ENCODE assay signal across 7 cellular contexts in genomic region chr1:230681599-230681998, GRCh38. TPM values are rescaled to one million over a fixed set of nuclear protein-coding genes. Genes with fewer than 3 reads are reported as not detected.
DNase-seq lines count a peak whose midpoint lies in the region; ATAC-seq and TF ChIP-seq lines count a peak whose summit lies in the region.

No MANE protein-coding gene starts in this region.

- H3K4me3 Mint-ChIP-seq in Caco-2 (ENCODE audit: unreplicated experiment) = no peak overlapping the region
- H3K4me3 Mint-ChIP-seq in activated CD4-positive, alpha-beta memory T cell treated with anti-CD3 and anti-CD28 coated beads for 36 hours = no peak overlapping the region

- H3K27ac Mint-ChIP-seq in Caco-2 (ENCODE audit: unreplicated experiment) = no peak overlapping the region
- no peak overlapping the region for H3K27ac Mint-ChIP-seq in activated CD4-positive, alpha-beta memory T cell treated with anti-CD3 and anti-CD28 coated beads for 36 hours

- no peak overlapping the region for H3K4me3 ChIP-seq in retinal pigment epithelial cell (ENCODE audit: low read length)
- no peak overlapping the region for H3K4me3 ChIP-seq in Caco-2 (ENCODE audit: low read depth, low read length)

- no peaks in the 10 kb centered on the region for H3K9me3 ChIP-seq in Caco-2

- peaks cover 7% of the 10 kb centered on the region for H3K9me3 Mint-ChIP-seq in Caco-2 (ENCODE audit: unreplicated experiment)
- no peaks in the 10 kb centered on the region for H3K9me3 Mint-ChIP-seq in activated CD4-positive, alpha-beta memory T cell treated with anti-CD3 and anti-CD28 coated beads for 36 hours

- TF ChIP-seq CTCF in retinal pigment epithelial cell (conservative IDR thresholded peaks at IDR 0.05; ENCODE audit: low read depth, low read length) = no peak
- TF ChIP-seq CTCF in Caco-2 (IDR thresholded peaks at IDR 0.05; ENCODE audit: insufficient read depth in 1 of 2, low read depth in 1 of 2, low read length in 1 of 2, severe bottlenecking in 1 of 2, unreplicated experiment in 1 of 2) = no peak

- no TSS peak for BruUV-seq in Caco-2 (replicated peaks; lab: Mats Ljungman, UMichigan)

- no peaks in the 10 kb centered on the region for H3K27me3 ChIP-seq in Caco-2 (replicated peaks; ENCODE audit: control insufficient read depth, insufficient read depth, low read length)

- H3K4me1 ChIP-seq in Caco-2 = no peaks in the 10 kb centered on the region

- no peaks in the 10 kb centered on the region for H3K27me3 Mint-ChIP-seq in Caco-2 (ENCODE audit: insufficient read depth, unreplicated experiment)
- no peaks in the 10 kb centered on the region for H3K27me3 Mint-ChIP-seq in activated CD4-positive, alpha-beta memory T cell treated with anti-CD3 and anti-CD28 coated beads for 36 hours

- H3K36me3 Mint-ChIP-seq in Caco-2 (ENCODE audit: insufficient read depth, unreplicated experiment) = peaks cover 49% of the 10 kb centered on the region
- peaks cover 41% of the 10 kb centered on the region for H3K36me3 Mint-ChIP-seq in activated CD4-positive, alpha-beta memory T cell treated with anti-CD3 and anti-CD28 coated beads for 36 hours

- POLR2A ChIA-PET in HEK293T (lab: Yijun Ruan, JAX) (no interaction called here), Caco-2 (lab: Charles Lee) (no interaction called here)
- POLR2A ChIA-PET in activated CD4-positive, alpha-beta memory T cell treated with anti-CD3 and anti-CD28 coated beads for 36 hours (lab: Charles Lee) = interaction anchor here (0.6 kb wide), 1 partner anchor 138 kb away, joined by 3 read pairs; no protein-coding TSS in a partner anchor

- H3K36me3 ChIP-seq in Caco-2 (ENCODE audit: control insufficient read depth, insufficient read depth, low read length) = peaks cover 1% of the 10 kb centered on the region

- DNase-seq in HEK293T (ENCODE audit: extremely low spot score) = peak; percentile 55
- peak; percentile 57 for DNase-seq in NCI-H2196 treated with DMSO at 0.1 percent for 48 hours (lab: John Stamatoyannopoulos, UW; ENCODE audit: unreplicated experiment)
- DNase-seq in retinal pigment epithelial cell (ENCODE audit: low read depth) = peak; percentile 54
- DNase-seq in Caco-2 = no peak
- DNase-seq in activated CD4-positive, alpha-beta memory T cell treated with anti-CD3 and anti-CD28 coated beads for 36 hours = no peak

- H3K27ac ChIP-seq in cingulate gyrus (ENCODE audit: low read depth, low read length) = peak overlapping the region; percentile 26

- H3K4me1 Mint-ChIP-seq in Caco-2 (ENCODE audit: low read depth, unreplicated experiment) = peaks cover 12% of the 10 kb centered on the region
- peaks cover 2% of the 10 kb centered on the region for H3K4me1 Mint-ChIP-seq in activated CD4-positive, alpha-beta memory T cell treated with anti-CD3 and anti-CD28 coated beads for 36 hours (ENCODE audit: low read depth)

- intact Hi-C loops in Caco-2 (cut with micrococcal nuclease; ENCODE audit: unreplicated experiment) = no loop called here
- intact Hi-C loops in activated CD4-positive, alpha-beta memory T cell treated with anti-CD3 and anti-CD28 coated beads for 36 hours (cut with micrococcal nuclease) = no loop called here

- CTCF ChIA-PET in HEK293T (lab: Yijun Ruan, JAX) (no interaction called here), Caco-2 (lab: Charles Lee) (interaction anchor here (0.9 kb wide), 1 partner anchor 27 kb away, joined by 3 read pairs; no protein-coding TSS in a partner anchor)
- CTCF ChIA-PET in activated CD4-positive, alpha-beta memory T cell treated with anti-CD3 and anti-CD28 coated beads for 36 hours (lab: Charles Lee) = no interaction called here

- no peak for ATAC-seq in HG03025 (IDR thresholded peaks at IDR 0.05; ENCODE audit: low FRiP score, unreplicated experiment)

TF ChIP-seq in HEK293T, 16 proteins besides CTCF, POLR2A, EP300 and RAD21:
- TF ChIP-seq HDGF (IDR thresholded peaks at IDR 0.05; ENCODE audit: borderline replicate concordance) (no peak), NFRKB (IDR thresholded peaks at IDR 0.05) (no peak), ZNF384 (IDR thresholded peaks at IDR 0.05) (no peak), TARDBP (IDR thresholded peaks at IDR 0.05) (no peak), CTBP1 (IDR thresholded peaks at IDR 0.05; ENCODE audit: borderline replicate concordance) (no peak), FOXA1 (IDR thresholded peaks at IDR 0.05) (no peak), ARNT (IDR thresholded peaks at IDR 0.05) (no peak), SP1 (IDR thresholded peaks at IDR 0.05) (no peak), LEF1 (IDR thresholded peaks at IDR 0.05; ENCODE audit: borderline replicate concordance) (no peak), PKNOX1 (IDR thresholded peaks at IDR 0.05) (no peak)

RNA-seq across cellular contexts. Expression of gene AGT, which starts 32.3 kb away (rescaled TPM):
- total RNA-seq in Caco-2 (2022) = 38.6 and 41.9 TPM in 2 replicates
- total RNA-seq in activated CD4-positive, alpha-beta memory T cell treated with anti-CD3 and anti-CD28 coated beads for 36 hours = not detected

RNA-seq across cellular contexts. Expression of gene COG2, which starts 39.3 kb away (rescaled TPM):
- total RNA-seq in Caco-2 (2022) = 46.9 and 47.9 TPM in 2 replicates
- 10 to 100 TPM; 29.6 to 32.3 TPM for total RNA-seq in activated CD4-positive, alpha-beta memory T cell treated with anti-CD3 and anti-CD28 coated beads for 36 hours

Comparison
In these comparisons a context has a peak if more than half of its experiments do, and no peak if none do; other contexts are left out.
1. DNase-seq: peak in HEK293T (single experiment), NCI-H2196 treated with DMSO at 0.1 percent for 48 hours (single experiment) and retinal pigment epithelial cell (single experiment); none in Caco-2 (0 of 2) and activated CD4-positive, alpha-beta memory T cell treated with anti-CD3 and anti-CD28 coated beads for 36 hours (single experiment).
2. RNA of gene AGT, which starts 32.3 kb away (total RNA-seq): 38.6 to 41.9 TPM in Caco-2; not detected in activated CD4-positive, alpha-beta memory T cell treated with anti-CD3 and anti-CD28 coated beads for 36 hours; every median in the first group is over 10 times any median in the second.